In genomic region chr16:1781758-1782407, GRCh38 we compare ENCODE assay signal across 8 cellular contexts. TPM values are rescaled to one million over a fixed set of nuclear protein-coding genes. Genes with fewer than 3 reads are reported as not detected.
DNase-seq lines count a peak whose midpoint lies in the region; ATAC-seq and TF ChIP-seq lines count a peak whose summit lies in the region.

No MANE protein-coding gene starts in this region.

- H3K4me1 Mint-ChIP-seq in activated CD8-positive, alpha-beta T cell treated with anti-CD3 and anti-CD28 coated beads for 36 hours (ENCODE audit: low read depth) = peaks cover 27% of the 10 kb centered on the region

- DNase-seq in activated CD8-positive, alpha-beta T cell treated with anti-CD3 and anti-CD28 coated beads for 36 hours = peak; percentile 48
- DNase-seq in fibroblast of the aortic adventitia (ENCODE audit: low read depth) (no peak), osteoblast (ENCODE audit: insufficient read length, low spot score, missing footprints) (peak; percentile 97), NCI-H526 treated with DMSO at 0.1 percent for 48 hours (lab: John Stamatoyannopoulos, UW) (no peak)
- no peak for DNase-seq in activated CD8-positive, alpha-beta memory T cell treated with anti-CD3 and anti-CD28 coated beads for 24 hours

- peak overlapping the region; percentile 86 for H3K4me2 ChIP-seq in osteoblast (ENCODE audit: insufficient read depth, low read length)

- peaks cover 2% of the 10 kb centered on the region for H3K36me3 Mint-ChIP-seq in activated CD8-positive, alpha-beta T cell treated with anti-CD3 and anti-CD28 coated beads for 36 hours (ENCODE audit: low read depth)

- POLR2A ChIA-PET in activated CD8-positive, alpha-beta T cell treated with anti-CD3 and anti-CD28 coated beads for 36 hours (lab: Charles Lee) = interaction anchor here (0.5 to 3.1 kb wide), 12 partner anchors 7 to 373 kb away, joined by 3 to 18 read pairs (median 4); partner anchors contain the start of genes EME2, FAHD1, HAGH and MRPS34

- H3K27ac ChIP-seq in ACC112 (ENCODE audit: low read depth, low read length) (no peak overlapping the region; the same call in 1 of the 2 replicates), osteoblast (ENCODE audit: low read depth, low read length) (peak overlapping the region; percentile 12)

- H3K4me3 Mint-ChIP-seq in activated CD8-positive, alpha-beta T cell treated with anti-CD3 and anti-CD28 coated beads for 36 hours = peak overlapping the region; percentile 93

- peaks cover 43% of the 10 kb centered on the region for H4K20me1 ChIP-seq in osteoblast (ENCODE audit: insufficient read depth, low read length)

- H3K4me3 ChIP-seq in ACC112 (ENCODE audit: low read depth, low read length) = peak overlapping the region; percentile 92
- peak overlapping the region; percentile 83 for H3K4me3 ChIP-seq in fibroblast of the aortic adventitia (ENCODE audit: low read depth, low read length)
- H3K4me3 ChIP-seq in osteoblast (ENCODE audit: insufficient read depth, low read length) = peak overlapping the region; percentile 96

- H3K9me3 Mint-ChIP-seq in activated CD8-positive, alpha-beta T cell treated with anti-CD3 and anti-CD28 coated beads for 36 hours = no peaks in the 10 kb centered on the region

- CTCF ChIA-PET in activated CD8-positive, alpha-beta T cell treated with anti-CD3 and anti-CD28 coated beads for 36 hours (lab: Charles Lee) = interaction anchor here (0.9 to 5.3 kb wide), 12 partner anchors 8 to 148 kb away, joined by 3 to 36 read pairs (median 4); partner anchors contain the start of genes EME2, FAHD1, HAGH and MAPK8IP3

- no peaks in the 10 kb centered on the region for H3K36me3 ChIP-seq in ACC112 (ENCODE audit: insufficient read depth, low read length)
- peaks cover 24% of the 10 kb centered on the region for H3K36me3 ChIP-seq in osteoblast (ENCODE audit: insufficient read depth, low read length)

- intact Hi-C loops in activated CD8-positive, alpha-beta T cell treated with anti-CD3 and anti-CD28 coated beads for 36 hours (cut with micrococcal nuclease) = loop anchor here (1.0 kb wide), 1 partner anchor 11 kb away; the partner anchor contains the start of gene NME3

- ATAC-seq in GM18858 (IDR thresholded peaks at IDR 0.05; ENCODE audit: unreplicated experiment) (peak; percentile 9), HG03520 (IDR thresholded peaks at IDR 0.05; ENCODE audit: unreplicated experiment) (peak; percentile 3)
- no peak for ATAC-seq in activated CD8-positive, alpha-beta T cell treated with anti-CD3 and anti-CD28 coated beads for 36 hours

- H3K4me1 ChIP-seq in ACC112 (ENCODE audit: control insufficient read depth, insufficient read depth, low read length, unreplicated experiment) = peaks cover 11% of the 10 kb centered on the region
- H3K4me1 ChIP-seq in osteoblast (ENCODE audit: insufficient read depth, low read length) = peaks cover 19% of the 10 kb centered on the region

- no peaks in the 10 kb centered on the region for H3K9me3 ChIP-seq in osteoblast (ENCODE audit: low read depth, low read length)

- H3K27me3 ChIP-seq in ACC112 (ENCODE audit: insufficient read depth, low read length) (no peaks in the 10 kb centered on the region), osteoblast (ENCODE audit: insufficient read depth, low read length) (no peaks in the 10 kb centered on the region)

- H2AFZ ChIP-seq in ACC112 (ENCODE audit: low read length, unreplicated experiment) (peak overlapping the region; percentile 49), osteoblast (ENCODE audit: low read length) (no peak overlapping the region)

- H3K79me2 ChIP-seq in ACC112 (ENCODE audit: control insufficient read depth, insufficient read depth, low read length, unreplicated experiment) (peaks cover 36% of the 10 kb centered on the region), osteoblast (ENCODE audit: insufficient read depth, low read length) (peaks cover 42% of the 10 kb centered on the region)

- H3K27me3 Mint-ChIP-seq in activated CD8-positive, alpha-beta T cell treated with anti-CD3 and anti-CD28 coated beads for 36 hours = no peaks in the 10 kb centered on the region

- peak overlapping the region; percentile 69 for H3K27ac Mint-ChIP-seq in activated CD8-positive, alpha-beta T cell treated with anti-CD3 and anti-CD28 coated beads for 36 hours

- TF ChIP-seq CTCF in activated CD8-positive, alpha-beta T cell treated with anti-CD3 and anti-CD28 coated beads for 36 hours (IDR thresholded peaks at IDR 0.05) = peak; percentile 14
- TF ChIP-seq CTCF in fibroblast of the aortic adventitia (IDR thresholded peaks at IDR 0.05; ENCODE audit: insufficient read depth, low read length) (peak; percentile 27), osteoblast (IDR thresholded peaks at IDR 0.05; ENCODE audit: extremely low read depth, low read depth, low read length) (no peak)

RNA-seq across cellular contexts. Expression of gene SPSB3, which starts 0.5 kb away (rescaled TPM):
- 10 to 100 TPM; 14.4 to 15.2 TPM for total RNA-seq in activated CD8-positive, alpha-beta T cell treated with anti-CD3 and anti-CD28 coated beads for 36 hours
- total RNA-seq in fibroblast of the aortic adventitia (ENCODE audit: low replicate concordance) = 21.6 and 34.8 TPM in 2 replicates
- total RNA-seq in osteoblast = 33.6 and 42.3 TPM in 2 replicates

RNA-seq across cellular contexts. Expression of gene NUBP2, which starts 0.9 kb away (rescaled TPM):
- total RNA-seq in activated CD8-positive, alpha-beta T cell treated with anti-CD3 and anti-CD28 coated beads for 36 hours = 10 to 100 TPM; 43.5 to 45.0 TPM
- 21.8 and 44.6 TPM in 2 replicates for total RNA-seq in fibroblast of the aortic adventitia (ENCODE audit: low replicate concordance)
- 45.4 and 56.1 TPM in 2 replicates for total RNA-seq in osteoblast

RNA-seq across cellular contexts. Expression of gene MRPS34, which starts 8.9 kb away (rescaled TPM):
- 100 to 1,000 TPM; 175 to 193 TPM for total RNA-seq in activated CD8-positive, alpha-beta T cell treated with anti-CD3 and anti-CD28 coated beads for 36 hours
- 50.9 and 59.8 TPM in 2 replicates for total RNA-seq in fibroblast of the aortic adventitia (ENCODE audit: low replicate concordance)
- 40.5 and 47.1 TPM in 2 replicates for total RNA-seq in osteoblast

RNA-seq across cellular contexts. Expression of gene EME2, which starts 9.3 kb away (rescaled TPM):
- 10 to 100 TPM; 15.5 to 15.6 TPM for total RNA-seq in activated CD8-positive, alpha-beta T cell treated with anti-CD3 and anti-CD28 coated beads for 36 hours
- total RNA-seq in fibroblast of the aortic adventitia (ENCODE audit: low replicate concordance) (8.4 and 13.5 TPM in 2 replicates), osteoblast (10.0 and 16.3 TPM in 2 replicates)

RNA-seq across cellular contexts. Expression of gene NME3, which starts 10.5 kb away (rescaled TPM):
- 10 to 100 TPM; 37.8 to 39.6 TPM for total RNA-seq in activated CD8-positive, alpha-beta T cell treated with anti-CD3 and anti-CD28 coated beads for 36 hours
- total RNA-seq in fibroblast of the aortic adventitia (ENCODE audit: low replicate concordance) = 27.1 and 30.3 TPM in 2 replicates
- 49.2 and 55.4 TPM in 2 replicates for total RNA-seq in osteoblast

Comparison
In these comparisons a context has a peak if more than half of its experiments do, and no peak if none do; other contexts are left out.
1. DNase-seq: peak in activated CD8-positive, alpha-beta T cell treated with anti-CD3 and anti-CD28 coated beads for 36 hours (single experiment) and osteoblast (single experiment); none in fibroblast of the aortic adventitia (single experiment), activated CD8-positive, alpha-beta memory T cell treated with anti-CD3 and anti-CD28 coated beads for 24 hours (single experiment) and NCI-H526 treated with DMSO at 0.1 percent for 48 hours (single experiment).
2. Peak in every context shown above with its lines, with median percentiles within 50 percentile points of each other: H3K4me3 ChIP-seq.